ENCODE assay signal across 1 cellular context in the genomic region with DNA sequence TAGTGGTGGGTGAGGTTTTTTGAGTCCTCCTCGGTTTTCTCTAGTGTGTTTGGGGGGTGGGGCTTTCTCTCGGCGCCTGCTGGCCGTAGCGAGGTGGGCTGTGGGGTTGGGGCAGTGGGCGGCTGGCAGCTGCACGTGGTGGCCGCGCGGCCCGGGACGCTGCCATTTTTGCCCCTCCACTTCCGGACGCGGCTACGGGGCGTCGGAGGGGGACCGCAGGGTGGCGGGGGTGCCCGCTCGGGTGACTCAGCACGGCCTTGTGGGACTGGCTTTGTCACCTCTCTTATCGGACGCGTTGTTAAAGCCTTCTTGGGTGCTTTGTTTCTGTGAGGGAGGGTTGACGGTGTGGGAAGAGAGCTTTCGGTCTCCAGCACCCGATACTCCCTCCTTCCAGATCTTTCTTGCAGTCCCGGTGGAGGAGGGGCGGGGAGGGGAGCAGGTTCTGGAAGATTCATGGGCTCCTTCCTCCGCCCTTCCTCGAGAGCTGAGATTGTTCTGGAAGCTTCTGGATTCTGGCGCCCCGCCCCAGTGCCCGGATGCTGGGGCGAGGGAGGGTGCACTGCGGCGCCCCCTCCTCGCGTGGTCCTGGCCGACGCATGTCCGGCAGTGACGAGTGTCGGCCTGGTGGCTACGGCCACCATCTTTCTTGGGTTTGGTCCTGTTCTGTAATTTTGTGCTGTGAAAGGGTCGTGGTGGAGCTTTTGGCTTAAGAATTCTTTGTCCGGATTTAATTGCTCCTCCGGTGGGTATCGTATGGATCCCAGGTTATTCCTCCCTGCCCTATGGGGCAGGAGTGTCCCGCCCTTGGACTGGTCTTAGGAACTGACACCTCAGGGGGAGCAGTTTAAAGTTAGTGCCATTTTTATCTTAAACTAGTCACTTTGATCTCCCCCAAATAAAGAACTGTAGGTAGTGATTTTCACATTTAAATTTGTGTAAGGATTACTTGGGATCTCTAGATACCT.
TF ChIP-seq lines count a peak whose summit lies in the region.

No MANE protein-coding gene starts in this region.

TF ChIP-seq in K562, 482 proteins besides CTCF, POLR2A, EP300 and RAD21 (continued from another document and continues in another):
- TF ChIP-seq, protein P1, sequence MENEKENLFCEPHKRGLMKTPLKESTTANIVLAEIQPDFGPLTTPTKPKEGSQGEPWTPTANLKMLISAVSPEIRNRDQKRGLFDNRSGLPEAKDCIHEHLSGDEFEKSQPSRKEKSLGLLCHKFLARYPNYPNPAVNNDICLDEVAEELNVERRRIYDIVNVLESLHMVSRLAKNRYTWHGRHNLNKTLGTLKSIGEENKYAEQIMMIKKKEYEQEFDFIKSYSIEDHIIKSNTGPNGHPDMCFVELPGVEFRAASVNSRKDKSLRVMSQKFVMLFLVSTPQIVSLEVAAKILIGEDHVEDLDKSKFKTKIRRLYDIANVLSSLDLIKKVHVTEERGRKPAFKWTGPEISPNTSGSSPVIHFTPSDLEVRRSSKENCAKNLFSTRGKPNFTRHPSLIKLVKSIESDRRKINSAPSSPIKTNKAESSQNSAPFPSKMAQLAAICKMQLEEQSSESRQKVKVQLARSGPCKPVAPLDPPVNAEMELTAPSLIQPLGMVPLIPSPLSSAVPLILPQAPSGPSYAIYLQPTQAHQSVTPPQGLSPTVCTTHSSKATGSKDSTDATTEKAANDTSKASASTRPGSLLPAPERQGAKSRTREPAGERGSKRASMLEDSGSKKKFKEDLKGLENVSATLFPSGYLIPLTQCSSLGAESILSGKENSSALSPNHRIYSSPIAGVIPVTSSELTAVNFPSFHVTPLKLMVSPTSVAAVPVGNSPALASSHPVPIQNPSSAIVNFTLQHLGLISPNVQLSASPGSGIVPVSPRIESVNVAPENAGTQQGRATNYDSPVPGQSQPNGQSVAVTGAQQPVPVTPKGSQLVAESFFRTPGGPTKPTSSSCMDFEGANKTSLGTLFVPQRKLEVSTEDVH (IDR thresholded peaks at IDR 0.05; ENCODE audit: low read depth, partially characterized antibody): peak; percentile 42
- TF ChIP-seq CLOCK (CRISPR knock-in tag; IDR thresholded peaks at IDR 0.05; ENCODE audit: borderline replicate concordance): no peak
- TF ChIP-seq ETV6 (IDR thresholded peaks at IDR 0.05; ENCODE audit: borderline replicate concordance in 1 of 2, low read depth in 2 of 2, low read length in 1 of 2): peak in 1 of 2 experiments; percentile 38; a peak in 1 of 4 replicates
- TF ChIP-seq ETV6 (CRISPR knock-in tag; IDR thresholded peaks at IDR 0.05; ENCODE audit: borderline replicate concordance): peak; percentile 16; the same call in 1 of the 2 replicates
- no peak for TF ChIP-seq IFI16 (CRISPR knock-in tag; IDR thresholded peaks at IDR 0.05)
- TF ChIP-seq NCOA2 (IDR thresholded peaks at IDR 0.05; ENCODE audit: partially characterized antibody in 2 of 2): no peak
- no peak for TF ChIP-seq ILK (tag; IDR thresholded peaks at IDR 0.05; ENCODE audit: borderline replicate concordance, low read depth)
- peak; percentile 85; the same call in 1 of the 2 replicates for TF ChIP-seq PTBP1 (IDR thresholded peaks at IDR 0.05; ENCODE audit: low read depth, low read length)
- TF ChIP-seq, protein P2, sequence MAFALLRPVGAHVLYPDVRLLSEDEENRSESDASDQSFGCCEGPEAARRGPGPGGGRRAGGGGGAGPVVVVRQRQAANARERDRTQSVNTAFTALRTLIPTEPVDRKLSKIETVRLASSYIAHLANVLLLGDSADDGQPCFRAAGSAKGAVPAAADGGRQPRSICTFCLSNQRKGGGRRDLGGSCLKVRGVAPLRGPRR (CRISPR knock-in tag; IDR thresholded peaks at IDR 0.05): peak; percentile 23; the same call in 1 of the 2 replicates
- TF ChIP-seq E2F1 (CRISPR knock-in tag; IDR thresholded peaks at IDR 0.05): 0 out of 2 replicates have a peak, but pooled peaks have one; percentile 23
- TF ChIP-seq CBX8 (IDR thresholded peaks at IDR 0.05; ENCODE audit: borderline replicate concordance, extremely low read depth, low read depth, low read length, poor library complexity, severe bottlenecking): no peak
- TF ChIP-seq ZNF124 (CRISPR knock-in tag; IDR thresholded peaks at IDR 0.05): no peak
- no peak for TF ChIP-seq TAF15 (IDR thresholded peaks at IDR 0.05; ENCODE audit: low read depth, low read length)
- TF ChIP-seq CHD4 (IDR thresholded peaks at IDR 0.05; ENCODE audit: insufficient read depth, insufficient replicate concordance, low read depth, low read length, poor library complexity, severe bottlenecking): no peak
- TF ChIP-seq, protein P3, sequence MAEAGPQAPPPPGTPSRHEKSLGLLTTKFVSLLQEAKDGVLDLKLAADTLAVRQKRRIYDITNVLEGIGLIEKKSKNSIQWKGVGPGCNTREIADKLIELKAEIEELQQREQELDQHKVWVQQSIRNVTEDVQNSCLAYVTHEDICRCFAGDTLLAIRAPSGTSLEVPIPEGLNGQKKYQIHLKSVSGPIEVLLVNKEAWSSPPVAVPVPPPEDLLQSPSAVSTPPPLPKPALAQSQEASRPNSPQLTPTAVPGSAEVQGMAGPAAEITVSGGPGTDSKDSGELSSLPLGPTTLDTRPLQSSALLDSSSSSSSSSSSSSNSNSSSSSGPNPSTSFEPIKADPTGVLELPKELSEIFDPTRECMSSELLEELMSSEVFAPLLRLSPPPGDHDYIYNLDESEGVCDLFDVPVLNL (CRISPR knock-in tag; IDR thresholded peaks at IDR 0.05; ENCODE audit: low read depth): no peak; the same call in 1 of the 2 replicates
- TF ChIP-seq TRIM25 (IDR thresholded peaks at IDR 0.05; ENCODE audit: borderline replicate concordance): no peak
- peak; percentile 98 for TF ChIP-seq AFF4 (CRISPR knock-in tag; IDR thresholded peaks at IDR 0.05)
- TF ChIP-seq, protein P4, sequence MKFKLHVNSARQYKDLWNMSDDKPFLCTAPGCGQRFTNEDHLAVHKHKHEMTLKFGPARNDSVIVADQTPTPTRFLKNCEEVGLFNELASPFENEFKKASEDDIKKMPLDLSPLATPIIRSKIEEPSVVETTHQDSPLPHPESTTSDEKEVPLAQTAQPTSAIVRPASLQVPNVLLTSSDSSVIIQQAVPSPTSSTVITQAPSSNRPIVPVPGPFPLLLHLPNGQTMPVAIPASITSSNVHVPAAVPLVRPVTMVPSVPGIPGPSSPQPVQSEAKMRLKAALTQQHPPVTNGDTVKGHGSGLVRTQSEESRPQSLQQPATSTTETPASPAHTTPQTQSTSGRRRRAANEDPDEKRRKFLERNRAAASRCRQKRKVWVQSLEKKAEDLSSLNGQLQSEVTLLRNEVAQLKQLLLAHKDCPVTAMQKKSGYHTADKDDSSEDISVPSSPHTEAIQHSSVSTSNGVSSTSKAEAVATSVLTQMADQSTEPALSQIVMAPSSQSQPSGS (CRISPR knock-in tag; IDR thresholded peaks at IDR 0.05): no peak; the same call in 1 of the 2 replicates
- no peak for TF ChIP-seq ZNF408 (CRISPR knock-in tag; IDR thresholded peaks at IDR 0.05; ENCODE audit: low read depth)
- peak; percentile 26; the same call in 1 of the 2 replicates for TF ChIP-seq CEBPG (CRISPR knock-in tag; IDR thresholded peaks at IDR 0.05)
- no peak for TF ChIP-seq CEBPG (tag; conservative IDR thresholded peaks at IDR 0.05 in 1 of 2, IDR thresholded peaks at IDR 0.05 in 1 of 2)
- peak; percentile 88 for TF ChIP-seq POLR2H (tag; IDR thresholded peaks at IDR 0.05; ENCODE audit: low read depth)
- TF ChIP-seq RFX7 (CRISPR knock-in tag; IDR thresholded peaks at IDR 0.05): no peak; the same call in 1 of the 2 replicates
- TF ChIP-seq, protein P5, sequence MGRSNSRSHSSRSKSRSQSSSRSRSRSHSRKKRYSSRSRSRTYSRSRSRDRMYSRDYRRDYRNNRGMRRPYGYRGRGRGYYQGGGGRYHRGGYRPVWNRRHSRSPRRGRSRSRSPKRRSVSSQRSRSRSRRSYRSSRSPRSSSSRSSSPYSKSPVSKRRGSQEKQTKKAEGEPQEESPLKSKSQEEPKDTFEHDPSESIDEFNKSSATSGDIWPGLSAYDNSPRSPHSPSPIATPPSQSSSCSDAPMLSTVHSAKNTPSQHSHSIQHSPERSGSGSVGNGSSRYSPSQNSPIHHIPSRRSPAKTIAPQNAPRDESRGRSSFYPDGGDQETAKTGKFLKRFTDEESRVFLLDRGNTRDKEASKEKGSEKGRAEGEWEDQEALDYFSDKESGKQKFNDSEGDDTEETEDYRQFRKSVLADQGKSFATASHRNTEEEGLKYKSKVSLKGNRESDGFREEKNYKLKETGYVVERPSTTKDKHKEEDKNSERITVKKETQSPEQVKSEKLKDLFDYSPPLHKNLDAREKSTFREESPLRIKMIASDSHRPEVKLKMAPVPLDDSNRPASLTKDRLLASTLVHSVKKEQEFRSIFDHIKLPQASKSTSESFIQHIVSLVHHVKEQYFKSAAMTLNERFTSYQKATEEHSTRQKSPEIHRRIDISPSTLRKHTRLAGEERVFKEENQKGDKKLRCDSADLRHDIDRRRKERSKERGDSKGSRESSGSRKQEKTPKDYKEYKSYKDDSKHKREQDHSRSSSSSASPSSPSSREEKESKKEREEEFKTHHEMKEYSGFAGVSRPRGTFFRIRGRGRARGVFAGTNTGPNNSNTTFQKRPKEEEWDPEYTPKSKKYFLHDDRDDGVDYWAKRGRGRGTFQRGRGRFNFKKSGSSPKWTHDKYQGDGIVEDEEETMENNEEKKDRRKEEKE (IDR thresholded peaks at IDR 0.05; ENCODE audit: borderline replicate concordance in 1 of 2, control insufficient read depth in 1 of 2, low read depth in 2 of 2, low read length in 1 of 2): no peak; a peak in 1 of 4 replicates
- peak; percentile 88 for TF ChIP-seq ZC3H4 (CRISPR knock-in tag; IDR thresholded peaks at IDR 0.05; ENCODE audit: borderline replicate concordance)
- TF ChIP-seq ZEB2 (IDR thresholded peaks at IDR 0.05): peak; percentile 11; the same call in 1 of the 2 replicates
- no peak for TF ChIP-seq PHF8 (IDR thresholded peaks at IDR 0.05; ENCODE audit: borderline replicate concordance, low read length)
- TF ChIP-seq GATAD2B (IDR thresholded peaks at IDR 0.05; ENCODE audit: borderline replicate concordance): peak; percentile 40; the same call in 1 of the 2 replicates
